24 cellular contexts compared by ENCODE assay signal in genomic region chrX:29659911-29660310, GRCh38.
"Had no signal": no experiment of that assay in that cellular context is flagged by ENCODE, and none has a peak within 500 bp of the region (broad histone marks: within the 10 kb centered on the region; RNA-seq: fewer than 3 reads in every experiment).

No MANE protein-coding gene starts in this region.

- ATAC-seq: activated CD4-positive, alpha-beta T cell treated with anti-CD3 and anti-CD28 coated beads for 36 hours; T-helper 17 cell had no signal

- H3K27me3 ChIP-seq: adrenal gland, breast epithelium, Peyer's patch, SJSA1 had no signal

- H3K4me1 ChIP-seq: adrenal gland, breast epithelium, Peyer's patch had no signal

- DNase-seq: activated CD4-positive, alpha-beta memory T cell treated with anti-CD3 and anti-CD28 coated beads, Interleukin-2, amount 10 ng/mL, durations not matched to agents 7 days and 5 days; activated CD4-positive, alpha-beta T cell treated with anti-CD3 and anti-CD28 coated beads for 36 hours; activated CD4-positive, alpha-beta T cell treated with anti-CD3 and anti-CD28 coated beads, Interleukin-2, amount 50 U/mL, for 1 hour; activated CD8-positive, alpha-beta memory T cell treated with anti-CD3 and anti-CD28 coated beads, Interleukin-2, amount 50 U/mL, for 4 hours; activated naive CD4-positive, alpha-beta T cell treated with anti-CD3 and anti-CD28 coated beads, Interleukin-2, amount 50 U/mL, for 16 hours; activated naive CD8-positive, alpha-beta T cell treated with anti-CD3 and anti-CD28 coated beads, Interleukin-2, amount 10 ng/mL, durations not matched to agents 7 days and 5 days; adrenal gland; anterior cingulate cortex; caudate nucleus; KG1; NCI-H1048; NCI-H146; NCI-H2029 treated with DMSO at 0.1 percent for 48 hours; NCI-H345; NCI-H510A; NCI-H526 treated with DMSO at 0.1 percent for 48 hours; NK-92 treated with Interleukin-12 subunit alpha and Interleukin-12 subunit beta, amount 100 ng/mL, for 24 hours; OCI-M1; Peyer's patch; SHP77; T-helper 17 cell had no signal

- H3K9me3 ChIP-seq: adrenal gland, breast epithelium, Peyer's patch, SJSA1 had no signal

- H3K36me3 ChIP-seq: adrenal gland, breast epithelium, Peyer's patch, SJSA1 had no signal

- H3K4me3 ChIP-seq: adrenal gland, breast epithelium, Peyer's patch, SJSA1 had no signal

- H3K27ac ChIP-seq: adrenal gland, breast epithelium, Peyer's patch, VCaP had no signal
